In genomic region chr7:44038961-44039558, GRCh38 we compare ENCODE assay signal across 8 cellular contexts. TPM values are rescaled to one million over a fixed set of nuclear protein-coding genes. Genes with fewer than 3 reads are reported as not detected.
DNase-seq lines count a peak whose midpoint lies in the region; ATAC-seq and TF ChIP-seq lines count a peak whose summit lies in the region.
"Not testable (repeated sequence)": the region's sequence is repeated elsewhere in the genome, so short reads cannot be mapped to it uniquely, and the experiment has no call there.

No MANE protein-coding gene starts in this region.

- TF ChIP-seq CTCF in HFFc6 (IDR thresholded peaks at IDR 0.05); gastroesophageal sphincter (IDR thresholded peaks at IDR 0.05): not testable (repeated sequence)

- H3K9me3 Mint-ChIP-seq in HFFc6; activated naive CD4-positive, alpha-beta T cell treated with anti-CD3 and anti-CD28 coated beads, Interleukin-2, amount 50 U/mL, for 24 hours; stimulated activated naive CD8-positive, alpha-beta T cell treated with anti-CD3 and anti-CD28 coated beads, Interleukin-15, amount 100 ng/mL, for 72 hours: not testable (repeated sequence)

- H3K9me3 ChIP-seq in gastroesophageal sphincter, result not testable (repeated sequence)

- not testable (repeated sequence) for H3K36me3 ChIP-seq in gastroesophageal sphincter

- H3K27me3 Mint-ChIP-seq in HFFc6 (ENCODE audit: insufficient read depth); activated naive CD4-positive, alpha-beta T cell treated with anti-CD3 and anti-CD28 coated beads, Interleukin-2, amount 50 U/mL, for 24 hours; stimulated activated naive CD8-positive, alpha-beta T cell treated with anti-CD3 and anti-CD28 coated beads, Interleukin-15, amount 100 ng/mL, for 72 hours: not testable (repeated sequence)

- WGBS in gastroesophageal sphincter (ENCODE audit: low coverage in 1 of 2), 2 donors, result 0% methylated on average over 3 of the region's 26 CpGs; no CpG with 5 or more reads in 1 of the 2 donors

- H3K4me3 Mint-ChIP-seq in HFFc6, result peak overlapping the region; percentile 82
- peak overlapping the region; percentile 78 for H3K4me3 Mint-ChIP-seq in activated naive CD4-positive, alpha-beta T cell treated with anti-CD3 and anti-CD28 coated beads, Interleukin-2, amount 50 U/mL, for 24 hours
- H3K4me3 Mint-ChIP-seq in stimulated activated naive CD8-positive, alpha-beta T cell treated with anti-CD3 and anti-CD28 coated beads, Interleukin-15, amount 100 ng/mL, for 72 hours, result peak overlapping the region; percentile 10 to 66

- not testable (repeated sequence) for H3K27ac Mint-ChIP-seq in HFFc6
- H3K27ac Mint-ChIP-seq in activated naive CD4-positive, alpha-beta T cell treated with anti-CD3 and anti-CD28 coated beads, Interleukin-2, amount 50 U/mL, for 24 hours, result peak overlapping the region; percentile 70
- peak overlapping the region in 1 of 2 donors; percentile 50 for H3K27ac Mint-ChIP-seq in stimulated activated naive CD8-positive, alpha-beta T cell treated with anti-CD3 and anti-CD28 coated beads, Interleukin-15, amount 100 ng/mL, for 72 hours

- H3K4me1 ChIP-seq in gastroesophageal sphincter, result peaks cover 0 to 23% (median 4%) of the 10 kb centered on the region in 3 donors

- not testable (repeated sequence) for TF ChIP-seq POLR2A in gastroesophageal sphincter (IDR thresholded peaks at IDR 0.05)

- not testable (repeated sequence) for H3K4me1 Mint-ChIP-seq in HFFc6 (ENCODE audit: low read depth)
- peaks cover 12% of the 10 kb centered on the region for H3K4me1 Mint-ChIP-seq in activated naive CD4-positive, alpha-beta T cell treated with anti-CD3 and anti-CD28 coated beads, Interleukin-2, amount 50 U/mL, for 24 hours
- peaks cover 25% of the 10 kb centered on the region for H3K4me1 Mint-ChIP-seq in stimulated activated naive CD8-positive, alpha-beta T cell treated with anti-CD3 and anti-CD28 coated beads, Interleukin-15, amount 100 ng/mL, for 72 hours

- H3K36me3 Mint-ChIP-seq in HFFc6 (ENCODE audit: low read depth); activated naive CD4-positive, alpha-beta T cell treated with anti-CD3 and anti-CD28 coated beads, Interleukin-2, amount 50 U/mL, for 24 hours: not testable (repeated sequence)

- peak overlapping the region; percentile 13 to 47 for H3K4me3 ChIP-seq in gastroesophageal sphincter

- not testable (repeated sequence) for H3K27me3 ChIP-seq in gastroesophageal sphincter

- ATAC-seq in gastroesophageal sphincter, result peak; percentile 93
- ATAC-seq in stimulated activated naive CD8-positive, alpha-beta T cell treated with anti-CD3 and anti-CD28 coated beads, Interleukin-15, amount 100 ng/mL, for 72 hours, result peak; percentile 75

- peak overlapping the region; percentile 29 to 85 (median 81) for H3K27ac ChIP-seq in gastroesophageal sphincter

- DNase-seq in ELF-1 (ENCODE audit: low read depth, low spot score) (peak; percentile 88), HFFc6 (peak; percentile 40), NCI-H1092 treated with DMSO at 0.1 percent for 48 hours (lab: John Stamatoyannopoulos, UW) (peak; percentile 90), T follicular helper cell (ENCODE audit: low read depth) (peak; percentile 80), nucleus accumbens (lab: John Stamatoyannopoulos, UW) (peak in 54 of 56 donors; percentile 35 to 91 (median 78))
- DNase-seq in stimulated activated naive CD8-positive, alpha-beta T cell treated with anti-CD3 and anti-CD28 coated beads, Interleukin-15, amount 100 ng/mL, for 72 hours, result peak; percentile 81 to 82

- TF ChIP-seq EP300 in gastroesophageal sphincter (IDR thresholded peaks at IDR 0.05), result not testable (repeated sequence)

RNA-seq across cellular contexts. Expression of gene DBNL, which starts 5.4 kb away (rescaled TPM):
- total RNA-seq in HFFc6 (2021; fragmentation: NEBNext Ultra II Directional; extraction: Animal tissue kit (Norgen Biotek cat#: 25700)), result 100 to 1,000 TPM; 146 to 167 (median 153) TPM
- total RNA-seq in gastroesophageal sphincter, result 100 to 1,000 TPM in 3 of 4 donors, 10 to 100 TPM in 1; 92.2 to 132 (median 124) TPM

RNA-seq across cellular contexts. Expression of gene PGAM2, which starts 26.3 kb away (rescaled TPM):
- under 1 TPM in 4 of 6 experiments, not detected in 2; 0.26 to 0.51 (median 0.35) TPM for total RNA-seq in HFFc6 (2021; fragmentation: NEBNext Ultra II Directional; extraction: Animal tissue kit (Norgen Biotek cat#: 25700))
- total RNA-seq in gastroesophageal sphincter, result 1 to 10 TPM in 2 of 4 donors, not detected in 2; 3.2 to 3.9 TPM

RNA-seq across cellular contexts. Expression of gene SPDYE1, which starts 41.4 kb away (rescaled TPM):
- not detected for total RNA-seq in HFFc6 (2021; fragmentation: NEBNext Ultra II Directional; extraction: Animal tissue kit (Norgen Biotek cat#: 25700))
- total RNA-seq in gastroesophageal sphincter, result not detected

RNA-seq across cellular contexts. Expression of gene POLM, which starts 43.3 kb away (rescaled TPM):
- total RNA-seq in HFFc6 (2021; fragmentation: NEBNext Ultra II Directional; extraction: Animal tissue kit (Norgen Biotek cat#: 25700)), result 10 to 100 TPM; 11.4 to 14.3 (median 12.1) TPM
- 10 to 100 TPM; 28.1 to 55.1 (median 32.4) TPM for total RNA-seq in gastroesophageal sphincter

Comparison
In these comparisons a context has a peak if more than half of its experiments do, and no peak if none do; other contexts are left out.
1. Peak in every context shown above with its lines: DNase-seq, ATAC-seq, H3K4me3 ChIP-seq and H3K27ac ChIP-seq.
2. DNase-seq: peak in every context shown above with its lines; median percentile 90 in NCI-H1092 treated with DMSO at 0.1 percent for 48 hours; 88 in ELF-1; 82 in stimulated activated naive CD8-positive, alpha-beta T cell treated with anti-CD3 and anti-CD28 coated beads, Interleukin-15, amount 100 ng/mL, for 72 hours; 80 in T follicular helper cell; 78 in nucleus accumbens; 40 in HFFc6.